Comparison of ENCODE assay signal across 8 cellular contexts in the genomic region with DNA sequence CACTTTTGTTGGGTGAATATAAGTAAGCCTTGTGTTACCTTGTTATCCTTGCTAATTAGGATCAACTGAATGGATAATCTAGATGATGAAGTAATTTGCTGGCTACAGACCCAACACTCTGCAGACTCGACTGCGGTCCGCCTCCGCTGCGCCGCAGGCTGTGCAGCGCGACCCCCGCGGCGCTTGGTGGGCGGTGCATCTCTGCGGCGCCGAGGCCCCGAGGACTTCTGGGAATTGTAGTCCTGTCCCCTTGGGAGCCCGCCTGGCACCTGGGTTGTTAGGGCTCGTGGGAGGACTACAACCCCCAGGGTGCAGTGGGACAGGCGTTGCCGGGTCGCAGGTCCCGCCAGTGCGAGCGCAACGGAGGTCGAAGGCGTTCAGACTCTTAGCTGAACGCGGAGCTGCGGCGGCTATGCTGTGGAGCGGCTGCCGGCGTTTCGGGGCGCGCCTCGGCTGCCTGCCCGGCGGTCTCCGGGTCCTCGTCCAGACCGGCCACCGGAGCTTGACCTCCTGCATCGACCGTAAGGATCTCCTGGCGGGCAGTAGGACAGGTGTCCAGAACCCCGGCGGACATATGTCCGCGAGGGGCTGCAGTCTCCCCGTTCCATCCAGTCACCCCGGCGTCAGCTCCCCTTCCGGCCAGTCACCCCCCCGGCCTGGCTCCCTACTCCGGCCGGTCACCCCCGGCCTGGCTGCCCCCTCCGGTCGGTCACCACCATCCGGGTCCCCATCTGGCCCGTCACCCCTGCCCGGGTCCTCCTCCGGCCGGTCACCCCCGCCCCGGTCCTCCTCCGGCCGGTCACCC. TPM values are rescaled to one million over a fixed set of nuclear protein-coding genes. Genes with fewer than 3 reads are reported as not detected.
DNase-seq lines count a peak whose midpoint lies in the region; ATAC-seq, FAIRE-seq and TF ChIP-seq lines count a peak whose summit lies in the region.

Gene ACAD8, plus strand, starts transcription at position 380 of the 805 bp plus-strand sequence. Its CDS starts 33 bp downstream, at position 413.
Gene THYN1, minus strand, starts transcription at position 164 of the 805 bp plus-strand sequence. CDS start 470 bp downstream, outside the sequence.

- H3K27ac ChIP-seq in kidney (ENCODE audit: low read depth in 2 of 2, low read length in 2 of 2) = peak within 1 kb of the TSS; percentile 17 to 40

- H3K4me1 ChIP-seq in kidney (ENCODE audit: control insufficient read depth in 1 of 2, insufficient read depth in 1 of 2, low read depth in 1 of 2, low read length in 2 of 2) = peaks cover 3 to 10% of the 10 kb centered on the region in 2 donors

- no peaks in the 10 kb centered on the region for H3K9me3 ChIP-seq in kidney (ENCODE audit: control insufficient read depth in 1 of 2, low read length in 2 of 2)

- intact Hi-C loops in kidney (cut with DNase I) = no loop called here

- no peak for FAIRE-seq in kidney (lab: Jason Lieb, UNC)

- peak; percentile 89 to 95 for DNase-seq in AML-193 (lab: John Stamatoyannopoulos, UW)
- peak; percentile 93 for DNase-seq in NCI-H460 (ENCODE audit: extremely low read depth, low read depth)
- DNase-seq in activated CD4-positive, CD25-positive, alpha-beta regulatory T cell treated with anti-CD3 and anti-CD28 coated beads, Interleukin-2, amount 50 U/mL, for 72 hours = peak; percentile 89
- DNase-seq in cerebellar nuclear complex (lab: John Stamatoyannopoulos, UW) = peak; percentile 43 to 86
- peak; percentile 99 for DNase-seq in kidney
- DNase-seq in stimulated activated CD4-positive, alpha-beta T cell treated with anti-CD3 and anti-CD28 coated beads, Interleukin-15, amount 100 ng/mL, for 24 hours = peak; percentile 97

- no peak for TF ChIP-seq CTCF in kidney (IDR thresholded peaks at IDR 0.05; ENCODE audit: borderline replicate concordance, extremely low read depth, insufficient read depth)

- H3K4me3 ChIP-seq in kidney (ENCODE audit: low read length in 2 of 2) = peak within 1 kb of the TSS; percentile 98 to 99

- peak; percentile 99 for ATAC-seq in GM19043 (IDR thresholded peaks at IDR 0.05; ENCODE audit: low read depth, unreplicated experiment)
- ATAC-seq in HG03378 (IDR thresholded peaks at IDR 0.05; ENCODE audit: unreplicated experiment) = peak; percentile 98

- H3K36me3 ChIP-seq in kidney (ENCODE audit: control insufficient read depth in 1 of 2, insufficient read depth in 2 of 2, low read length in 2 of 2) = peaks cover 10 to 31% of the 10 kb centered on the region in 2 donors

- peak within 1 kb of the TSS; percentile 74 to 75 for H3K9ac ChIP-seq in kidney (ENCODE audit: low read length in 2 of 2)

RNA-seq across cellular contexts. Expression of gene ACAD8, which starts in this region (rescaled TPM):
- total RNA-seq in NCI-H460 (2014; rRNA removed; shearing (Covaris generic)) = 8.7 and 13.3 TPM in 2 replicates
- 42.5 and 42.8 TPM in 2 replicates for polyA plus RNA-seq in NCI-H460 (2014; cell fraction: nucleus; rRNA removed)
- 28.1 TPM for total RNA-seq in kidney
- 42.1 TPM for polyA plus RNA-seq in kidney (ENCODE audit: insufficient read depth, low read depth, low replicate concordance)

RNA-seq across cellular contexts. Expression of gene THYN1, which starts in this region (rescaled TPM):
- 23.9 and 29.1 TPM in 2 replicates for total RNA-seq in NCI-H460 (2014; rRNA removed; shearing (Covaris generic))
- polyA plus RNA-seq in NCI-H460 (2014; cell fraction: nucleus; rRNA removed) = 29.2 and 32.7 TPM in 2 replicates
- total RNA-seq in kidney = 32.2 TPM
- polyA plus RNA-seq in kidney (ENCODE audit: insufficient read depth, low read depth, low replicate concordance) = 74.0 TPM

Comparison
In these comparisons a context has a peak if more than half of its experiments do, and no peak if none do; other contexts are left out.
1. Peak in every context shown above with its lines: DNase-seq, ATAC-seq, H3K4me3 ChIP-seq and H3K27ac ChIP-seq.